31 cellular contexts compared by ENCODE assay signal in genomic region chr1:68168545-68169065, GRCh38.
A peak's percentile ranks its signal among the peaks of the same experiment; 100 is the strongest.
DNase-seq lines count a peak whose midpoint lies in the region; ATAC-seq and TF ChIP-seq lines count a peak whose summit lies in the region.
"Had no signal": no experiment of that assay in that cellular context is flagged by ENCODE, and none has a peak within 500 bp of the region (broad histone marks: within the 10 kb centered on the region; RNA-seq: fewer than 3 reads in every experiment).

No MANE protein-coding gene starts in this region.

- DNase-seq in adipocyte (ENCODE audit: low read depth) (peak; percentile 80), choroid plexus epithelial cell (ENCODE audit: low read depth) (peak; percentile 48), iris pigment epithelial cell (ENCODE audit: low read depth) (peak; percentile 50), sigmoid colon (no peak), NCI-H1694 treated with DMSO at 0.1 percent for 48 hours (lab: John Stamatoyannopoulos, UW) (no peak), smooth muscle cell (lab: John Stamatoyannopoulos, UW; ENCODE audit: unreplicated experiment) (no peak)
- DNase-seq: activated CD4-positive, alpha-beta T cell treated with anti-CD3 and anti-CD28 coated beads, Interleukin-2, amount 50 U/mL, for 48 hours; activated T-cell treated with anti-CD3 and anti-CD28 coated beads, Interleukin-2, amount 50 U/mL, for 72 hours; adrenal gland; C1 segment of cervical spinal cord; effector CD8-positive, alpha-beta T cell; foreskin fibroblast; H7; heart right ventricle; KG1; MG63; NCI-H1105 treated with DMSO at 0.1 percent for 48 hours; NCI-H2029; NCI-H526 treated with DMSO at 0.1 percent for 48 hours; NK-92 treated with Interleukin-12 subunit alpha and Interleukin-12 subunit beta, amount 100 ng/mL, for 24 hours; PC-3; posterior cingulate gyrus; right cardiac atrium; SHP77; stimulated activated CD4-positive, alpha-beta T cell treated with anti-CD3 and anti-CD28 coated beads, Interleukin-12 subunit alpha, Interleukin-12 subunit beta, amount 100 ng/mL, for 4 hours; stimulated activated CD4-positive, alpha-beta T cell treated with anti-CD3 and anti-CD28 coated beads, Interleukin-2, amount 100 ng/mL, for 48 hours; thyroid gland had no signal

- TF ChIP-seq CTCF in choroid plexus epithelial cell (conservative IDR thresholded peaks at IDR 0.05; ENCODE audit: low read depth, low read length) (no peak), sigmoid colon (IDR thresholded peaks at IDR 0.05) (no peak), smooth muscle cell (IDR thresholded peaks at IDR 0.05; ENCODE audit: borderline replicate concordance, insufficient read depth, poor library complexity, severe bottlenecking) (no peak)

- intact Hi-C loops in sigmoid colon (cut with DNase I), result no loop called here

- H3F3A ChIP-seq in smooth muscle cell (ENCODE audit: low read depth), result peaks cover 8% of the 10 kb centered on the region

- H3K27me3 ChIP-seq in adipocyte (replicated peaks; ENCODE audit: control insufficient read depth, insufficient read depth, low read length) (no peaks in the 10 kb centered on the region), sigmoid colon (no peaks in the 10 kb centered on the region), smooth muscle cell (ENCODE audit: low read depth) (no peaks in the 10 kb centered on the region)
- H3K27me3 ChIP-seq: adrenal gland, heart right ventricle, MG63, neural progenitor cell, thyroid gland had no signal

- H3K4me3 ChIP-seq in adipocyte (ENCODE audit: low read length), result no peak overlapping the region
- no peak overlapping the region for H3K4me3 ChIP-seq in choroid plexus epithelial cell (ENCODE audit: low read depth, low read length)
- no peak overlapping the region for H3K4me3 ChIP-seq in sigmoid colon
- no peak overlapping the region for H3K4me3 ChIP-seq in smooth muscle cell
- H3K4me3 ChIP-seq: adrenal gland, heart right ventricle, MG63, neural progenitor cell, thyroid gland had no signal

- H3K79me2 ChIP-seq in smooth muscle cell (ENCODE audit: low read depth), result peaks cover 5% of the 10 kb centered on the region

- H3K27ac ChIP-seq in sigmoid colon (peak overlapping the region in 3 of 4 donors; percentile 14 to 52 (median 49)), smooth muscle cell (ENCODE audit: low read depth) (no peak overlapping the region)
- H3K27ac ChIP-seq: adrenal gland, HL-60, neural progenitor cell, thyroid gland had no signal

- no peaks in the 10 kb centered on the region for H4K20me1 ChIP-seq in smooth muscle cell (ENCODE audit: low read depth)

- H3K9ac ChIP-seq in adipocyte (ENCODE audit: low read length) (no peak overlapping the region), smooth muscle cell (ENCODE audit: low read depth) (no peak overlapping the region)
- H3K9ac ChIP-seq: neural progenitor cell had no signal

- TF ChIP-seq POLR2A in sigmoid colon (IDR thresholded peaks at IDR 0.05), result no peak

- ATAC-seq in GM19463 (IDR thresholded peaks at IDR 0.05; ENCODE audit: unreplicated experiment), result no peak
- ATAC-seq: activated CD4-positive, CD25-positive, alpha-beta regulatory T cell treated with anti-CD3 and anti-CD28 coated beads, Interleukin-2, amount 50 U/mL, for 24 hours; activated T-cell treated with anti-CD3 and anti-CD28 coated beads, Interleukin-2, amount 50 U/mL, for 72 hours; PC-3 had no signal

- no peak overlapping the region for H2AFZ ChIP-seq in smooth muscle cell (ENCODE audit: low read depth)
- H2AFZ ChIP-seq: neural progenitor cell had no signal

- no peak overlapping the region for H3K4me2 ChIP-seq in smooth muscle cell
- H3K4me2 ChIP-seq: neural progenitor cell had no signal

- WGBS in sigmoid colon, 2 donors, result 23 to 51% methylated on average over 4 of the region's 4 CpGs
- 66% methylated on average over 4 of the region's 4 CpGs for WGBS in smooth muscle cell (ENCODE audit: low lambda C conversion rate)

- H3K9me3 ChIP-seq in adipocyte (ENCODE audit: control insufficient read depth, low read length), result no peaks in the 10 kb centered on the region
- H3K9me3 ChIP-seq in sigmoid colon, result no peaks in the 10 kb centered on the region
- H3K9me3 ChIP-seq in smooth muscle cell (replicated peaks; ENCODE audit: low read depth), result no peaks in the 10 kb centered on the region
- H3K9me3 ChIP-seq: adrenal gland, MG63, thyroid gland had no signal

- H3K4me1 ChIP-seq in adipocyte (ENCODE audit: control insufficient read depth, insufficient read depth, low read length) (peaks cover 11% of the 10 kb centered on the region), sigmoid colon (peaks cover 0 to 42% (median 37%) of the 10 kb centered on the region in 4 donors), smooth muscle cell (ENCODE audit: low read depth) (peaks cover 8% of the 10 kb centered on the region)

- TF ChIP-seq EP300 in sigmoid colon (IDR thresholded peaks at IDR 0.05), result no peak

- no peaks in the 10 kb centered on the region for H3K36me3 ChIP-seq in adipocyte (ENCODE audit: control insufficient read depth, insufficient read depth, low read length, severe bottlenecking)
- no peaks in the 10 kb centered on the region for H3K36me3 ChIP-seq in sigmoid colon
- H3K36me3 ChIP-seq in smooth muscle cell (ENCODE audit: low read depth), result no peaks in the 10 kb centered on the region
- H3K36me3 ChIP-seq: adrenal gland, heart right ventricle, MG63, neural progenitor cell, thyroid gland had no signal

Comparison
In these comparisons a context has a peak if more than half of its experiments do, and no peak if none do; other contexts are left out.
1. DNase-seq: peak in adipocyte (single experiment), choroid plexus epithelial cell (single experiment) and iris pigment epithelial cell (single experiment); none in sigmoid colon (single experiment), NCI-H1694 treated with DMSO at 0.1 percent for 48 hours (single experiment) and smooth muscle cell (single experiment).